In the genomic region with DNA sequence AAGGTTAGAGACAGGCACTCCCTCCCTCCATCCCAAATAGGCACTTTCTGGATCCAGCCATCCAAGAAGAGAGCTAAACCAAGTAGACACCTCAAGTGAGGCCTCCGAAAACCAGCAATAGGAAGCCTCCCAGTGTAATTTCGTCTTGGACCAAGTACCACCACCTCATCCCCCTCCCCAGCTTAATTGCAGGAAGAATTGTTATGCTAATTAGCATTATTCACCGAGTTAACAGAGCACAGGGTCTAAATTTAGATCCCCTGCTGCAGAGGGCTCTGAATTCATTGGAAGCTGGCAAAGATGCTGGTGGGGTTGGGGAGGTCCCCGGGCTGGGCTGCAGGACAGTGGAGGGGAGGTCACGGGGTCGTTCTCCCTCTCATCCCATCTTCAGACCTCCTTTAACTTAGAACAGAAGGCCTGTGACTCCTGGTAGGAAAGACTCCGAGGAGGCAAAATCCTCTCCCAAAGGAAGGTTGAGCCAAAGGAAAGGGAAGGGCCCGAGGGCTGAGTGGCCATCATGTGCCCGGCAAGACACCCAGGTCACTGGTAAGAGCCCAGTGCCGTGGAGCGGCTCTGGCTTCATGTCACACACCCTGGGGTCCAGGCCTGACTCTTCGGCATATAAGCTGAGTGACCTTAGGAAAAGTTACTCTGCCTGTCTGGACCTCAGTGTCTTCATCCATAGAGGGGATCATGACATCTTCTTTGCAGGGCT, we compare ENCODE assay signal across 19 cellular contexts.
"Had no signal": no experiment of that assay in that cellular context is flagged by ENCODE, and none has a peak within 500 bp of the region (broad histone marks: within the 10 kb centered on the region; RNA-seq: fewer than 3 reads in every experiment).

No MANE protein-coding gene starts in this region.

- H3K4me3 ChIP-seq: coronary artery, heart left ventricle, spleen, tibial artery, upper lobe of right lung had no signal

- H3K4me1 ChIP-seq: heart left ventricle, spleen, tibial artery, upper lobe of right lung had no signal

- H3K4me3 Mint-ChIP-seq: naive thymus-derived CD4-positive, alpha-beta T cell; nephron progenitor cell; stimulated activated memory B cell treated with anti-CD40 and anti-IgM and Interleukin-4, amounts not matched to agents 10 μg/mL and 1 μg/mL and 100 μg/mL, for 72 hours; stimulated activated naive CD8-positive, alpha-beta T cell treated with anti-CD3 and anti-CD28 coated beads, Interleukin-15, Interleukin-2, amounts not matched to agents 100 ng/mL and 50 ng/mL, for 24 hours had no signal

- H3K9me3 ChIP-seq: heart left ventricle, spleen, tibial artery, upper lobe of right lung had no signal

- H3K36me3 Mint-ChIP-seq: naive thymus-derived CD4-positive, alpha-beta T cell; stimulated activated memory B cell treated with anti-CD40 and anti-IgM and Interleukin-4, amounts not matched to agents 10 μg/mL and 1 μg/mL and 100 μg/mL, for 72 hours had no signal

- H3K36me3 ChIP-seq: heart left ventricle, spleen, tibial artery, upper lobe of right lung had no signal

- H3K27me3 Mint-ChIP-seq: stimulated activated memory B cell treated with anti-CD40 and anti-IgM and Interleukin-4, amounts not matched to agents 10 μg/mL and 1 μg/mL and 100 μg/mL, for 72 hours had no signal

- DNase-seq: effector CD4-positive, alpha-beta T cell; heart left ventricle; hippocampal formation; islet precursor cell; mammary epithelial cell; naive thymus-derived CD4-positive, alpha-beta T cell; nephron progenitor cell; posterior cingulate gyrus; spleen; stimulated activated CD4-positive, alpha-beta T cell treated with anti-CD3 and anti-CD28 coated beads, Interleukin-15, amount 100 ng/mL, for 24 hours; stimulated activated CD4-positive, alpha-beta T cell treated with anti-CD3 and anti-CD28 coated beads, Interleukin-1b, Interleukin-23, amount 100 ng/mL, for 48 hours; stimulated activated CD4-positive, alpha-beta T cell treated with anti-CD3 and anti-CD28 coated beads, Interleukin-4, amount 100 ng/mL, for 24 hours; tibial artery; upper lobe of right lung had no signal

- H3K4me1 Mint-ChIP-seq: naive thymus-derived CD4-positive, alpha-beta T cell had no signal

- ATAC-seq: heart left ventricle; left lobe of liver; naive thymus-derived CD4-positive, alpha-beta T cell; sciatic nerve; stimulated activated memory B cell treated with anti-CD40 and anti-IgM and Interleukin-4, amounts not matched to agents 10 μg/mL and 1 μg/mL and 100 μg/mL, for 72 hours; upper lobe of right lung had no signal

- H3K9me3 Mint-ChIP-seq: nephron progenitor cell; stimulated activated memory B cell treated with anti-CD40 and anti-IgM and Interleukin-4, amounts not matched to agents 10 μg/mL and 1 μg/mL and 100 μg/mL, for 72 hours; stimulated activated naive CD8-positive, alpha-beta T cell treated with anti-CD3 and anti-CD28 coated beads, Interleukin-15, Interleukin-2, amounts not matched to agents 100 ng/mL and 50 ng/mL, for 24 hours had no signal

- H3K27ac Mint-ChIP-seq: naive thymus-derived CD4-positive, alpha-beta T cell; stimulated activated memory B cell treated with anti-CD40 and anti-IgM and Interleukin-4, amounts not matched to agents 10 μg/mL and 1 μg/mL and 100 μg/mL, for 72 hours; stimulated activated naive CD8-positive, alpha-beta T cell treated with anti-CD3 and anti-CD28 coated beads, Interleukin-15, Interleukin-2, amounts not matched to agents 100 ng/mL and 50 ng/mL, for 24 hours had no signal
